Comparison of ENCODE assay signal across 9 cellular contexts in the genomic region with DNA sequence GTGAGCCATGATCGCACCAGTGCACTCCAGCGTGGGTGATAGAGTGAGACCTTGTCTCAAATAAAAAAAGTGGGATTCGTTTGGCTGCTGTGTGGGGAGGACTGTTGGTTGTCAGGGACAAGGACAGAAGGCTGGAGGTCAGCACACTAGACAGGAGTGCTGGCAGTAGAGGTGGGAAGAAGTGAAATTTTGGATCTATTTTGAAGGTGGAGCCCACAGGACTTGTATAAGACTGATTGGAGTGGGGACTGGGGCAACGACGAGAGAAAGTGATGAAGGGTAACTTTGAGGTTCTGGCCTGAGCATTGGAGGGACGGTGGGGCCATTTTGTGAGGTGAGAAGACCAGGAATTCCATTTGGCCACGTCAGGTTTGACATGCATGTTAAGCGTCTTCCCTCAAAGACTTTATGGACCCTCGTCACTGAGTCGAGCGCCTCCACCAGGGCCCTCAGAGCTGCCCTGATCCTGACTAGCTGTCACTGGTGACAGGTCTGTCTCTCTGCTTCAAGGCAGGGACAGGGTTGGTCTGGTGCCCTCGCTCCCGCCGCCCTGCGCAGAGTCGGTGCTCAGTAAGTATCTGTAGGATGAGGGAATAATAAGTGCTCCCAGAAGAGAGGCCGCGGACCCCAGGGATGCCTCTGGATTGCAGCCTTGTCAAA. TPM values are rescaled to one million over a fixed set of nuclear protein-coding genes. Genes with fewer than 3 reads are reported as not detected.
DNase-seq lines count a peak whose midpoint lies in the region; ATAC-seq and TF ChIP-seq lines count a peak whose summit lies in the region.
"Had no signal": no experiment of that assay in that cellular context is flagged by ENCODE, and none has a peak within 500 bp of the region (broad histone marks: within the 10 kb centered on the region; RNA-seq: fewer than 3 reads in every experiment).

No MANE protein-coding gene starts in this region.

- H3K36me3 Mint-ChIP-seq in WTC11 (peaks cover 3% of the 10 kb centered on the region; the same call in 1 of the 2 replicates), glutamatergic neuron (ENCODE audit: unreplicated experiment) (no peaks in the 10 kb centered on the region)

- H3K27me3 Mint-ChIP-seq in WTC11 (ENCODE audit: low read depth) (peaks cover 9% of the 10 kb centered on the region), glutamatergic neuron (ENCODE audit: unreplicated experiment) (peaks cover 5% of the 10 kb centered on the region)

- H3K9me3 Mint-ChIP-seq in WTC11 (no peaks in the 10 kb centered on the region), glutamatergic neuron (ENCODE audit: unreplicated experiment) (peaks cover 7% of the 10 kb centered on the region)

- DNase-seq in AG10803 (ENCODE audit: low read depth): peak; percentile 21
- DNase-seq in HCEC 1CT: peak; percentile 2
- DNase-seq in WTC11 (ENCODE audit: low spot score): no peak
- peak; percentile 77 for DNase-seq in glutamatergic neuron
- DNase-seq in skeletal muscle cell (ENCODE audit: low read depth): no peak
- no peak for DNase-seq in SHP77 treated with DMSO at 0.1 percent for 48 hours (lab: John Stamatoyannopoulos, UW)
- DNase-seq in NCI-H2107 (lab: John Stamatoyannopoulos, UW): no peak

- POLR2A ChIA-PET in WTC11 (lab: Charles Lee): no interaction called here

- CTCF ChIA-PET in WTC11 (lab: Charles Lee): interaction anchor here (0.7 to 1.4 kb wide), 3 partner anchors 13 to 152 kb away, joined by 3 to 4 read pairs (median 3); no protein-coding TSS in a partner anchor

- ATAC-seq in WTC11 (peak; percentile 6), GM19467 (IDR thresholded peaks at IDR 0.05; ENCODE audit: unreplicated experiment) (no peak)

- H3K27ac Mint-ChIP-seq in WTC11: peak overlapping the region; percentile 75
- H3K27ac Mint-ChIP-seq in glutamatergic neuron (ENCODE audit: unreplicated experiment): peak overlapping the region; percentile 96

- H3K4me3 ChIP-seq in AG10803 (ENCODE audit: low read length): peak overlapping the region; percentile 92
- H3K4me3 ChIP-seq in skeletal muscle cell (ENCODE audit: low read depth, low read length): peak overlapping the region; percentile 59

- TF ChIP-seq CTCF in AG10803 (conservative IDR thresholded peaks at IDR 0.05; ENCODE audit: low read length) (no peak), WTC11 (IDR thresholded peaks at IDR 0.05) (no peak), glutamatergic neuron (IDR thresholded peaks at IDR 0.05; ENCODE audit: partially characterized antibody, unreplicated experiment) (no peak)

- H3K4me1 Mint-ChIP-seq in WTC11: peaks cover 8% of the 10 kb centered on the region
- peaks cover 8% of the 10 kb centered on the region for H3K4me1 Mint-ChIP-seq in glutamatergic neuron (ENCODE audit: low read depth, unreplicated experiment)

- peak overlapping the region; percentile 90 for H3K4me3 Mint-ChIP-seq in WTC11
- peak overlapping the region; percentile 89 for H3K4me3 Mint-ChIP-seq in glutamatergic neuron (ENCODE audit: unreplicated experiment)

TF ChIP-seq in WTC11, 78 proteins besides CTCF, POLR2A, EP300 and RAD21:
- TF ChIP-seq GRHL2 (CRISPR knock-in tag; IDR thresholded peaks at IDR 0.05; ENCODE audit: insufficient replicate concordance, severe bottlenecking) (no peak), ZNF317 (CRISPR knock-in tag; IDR thresholded peaks at IDR 0.05; ENCODE audit: borderline replicate concordance, low read depth) (no peak), ZNF219 (CRISPR knock-in tag; IDR thresholded peaks at IDR 0.05; ENCODE audit: borderline replicate concordance) (no peak), ZNF671 (CRISPR knock-in tag; IDR thresholded peaks at IDR 0.05) (no peak), TEAD4 (CRISPR knock-in tag; IDR thresholded peaks at IDR 0.05) (no peak), SP1 (CRISPR knock-in tag; conservative IDR thresholded peaks at IDR 0.05) (no peak), NFATC4 (CRISPR knock-in tag; IDR thresholded peaks at IDR 0.05) (no peak)
- TF ChIP-seq, protein P1, sequence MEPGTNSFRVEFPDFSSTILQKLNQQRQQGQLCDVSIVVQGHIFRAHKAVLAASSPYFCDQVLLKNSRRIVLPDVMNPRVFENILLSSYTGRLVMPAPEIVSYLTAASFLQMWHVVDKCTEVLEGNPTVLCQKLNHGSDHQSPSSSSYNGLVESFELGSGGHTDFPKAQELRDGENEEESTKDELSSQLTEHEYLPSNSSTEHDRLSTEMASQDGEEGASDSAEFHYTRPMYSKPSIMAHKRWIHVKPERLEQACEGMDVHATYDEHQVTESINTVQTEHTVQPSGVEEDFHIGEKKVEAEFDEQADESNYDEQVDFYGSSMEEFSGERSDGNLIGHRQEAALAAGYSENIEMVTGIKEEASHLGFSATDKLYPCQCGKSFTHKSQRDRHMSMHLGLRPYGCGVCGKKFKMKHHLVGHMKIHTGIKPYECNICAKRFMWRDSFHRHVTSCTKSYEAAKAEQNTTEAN (CRISPR knock-in tag; IDR thresholded peaks at IDR 0.05): no peak
- TF ChIP-seq, protein P2, sequence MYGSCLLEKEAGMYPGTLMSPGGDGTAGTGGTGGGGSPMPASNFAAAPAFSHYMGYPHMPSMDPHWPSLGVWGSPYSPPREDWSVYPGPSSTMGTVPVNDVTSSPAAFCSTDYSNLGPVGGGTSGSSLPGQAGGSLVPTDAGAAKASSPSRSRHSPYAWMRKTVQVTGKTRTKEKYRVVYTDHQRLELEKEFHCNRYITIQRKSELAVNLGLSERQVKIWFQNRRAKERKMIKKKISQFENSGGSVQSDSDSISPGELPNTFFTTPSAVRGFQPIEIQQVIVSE (CRISPR knock-in tag; IDR thresholded peaks at IDR 0.05; ENCODE audit: borderline replicate concordance): no peak

RNA-seq across cellular contexts. Expression of gene CTU1, which starts 0.7 kb away (rescaled TPM):
- total RNA-seq in WTC11 (2021) (8.6 to 10.3 TPM (median 8.9 TPM) in 3 replicates), glutamatergic neuron (ENCODE audit: unreplicated experiment) (8.0 TPM)

RNA-seq across cellular contexts. Expression of gene SIGLEC9, which starts 17.2 kb away (rescaled TPM):
- total RNA-seq in WTC11 (2021): not detected in 3 replicates
- total RNA-seq in glutamatergic neuron (ENCODE audit: unreplicated experiment): not detected
- total RNA-seq: pulmonary artery endothelial cell had no signal

RNA-seq across cellular contexts. Expression of gene KLK14, which starts 24.8 kb away (rescaled TPM):
- 1.1 to 1.6 TPM (median 1.4 TPM) in 3 replicates for total RNA-seq in WTC11 (2021)
- total RNA-seq in glutamatergic neuron (ENCODE audit: unreplicated experiment): 1.5 TPM
- total RNA-seq: pulmonary artery endothelial cell had no signal

RNA-seq across cellular contexts. Expression of gene SIGLEC7, which starts 34.6 kb away (rescaled TPM):
- total RNA-seq in WTC11 (2021): not detected in 3 replicates
- not detected for total RNA-seq in glutamatergic neuron (ENCODE audit: unreplicated experiment)
- total RNA-seq: pulmonary artery endothelial cell had no signal

RNA-seq across cellular contexts. Expression of gene KLK13, which starts 42.6 kb away (rescaled TPM):
- total RNA-seq in WTC11 (2021) (3.1 to 5.0 TPM (median 4.5 TPM) in 3 replicates), glutamatergic neuron (ENCODE audit: unreplicated experiment) (not detected)
- total RNA-seq: pulmonary artery endothelial cell had no signal

Comparison
In these comparisons a context has a peak if more than half of its experiments do, and no peak if none do; other contexts are left out.
1. DNase-seq: peak in AG10803 (single experiment), HCEC 1CT (single experiment) and glutamatergic neuron (single experiment); none in WTC11 (single experiment), skeletal muscle cell (single experiment), SHP77 treated with DMSO at 0.1 percent for 48 hours (single experiment) and NCI-H2107 (single experiment).